1 cellular context compared by ENCODE assay signal in genomic region chr7:140696024-140696678, GRCh38.
TF ChIP-seq lines count a peak whose summit lies in the region.

No MANE protein-coding gene starts in this region.

TF ChIP-seq in H1, 55 proteins besides CTCF, POLR2A, EP300 and RAD21:
- TF ChIP-seq BACH1 (IDR thresholded peaks at IDR 0.05; ENCODE audit: low read length): peak; percentile 26; the same call in 1 of the 2 replicates
- TF ChIP-seq JUN (IDR thresholded peaks at IDR 0.05; ENCODE audit: low read depth, low read length): no peak
- peak; percentile 20; the same call in 1 of the 2 replicates for TF ChIP-seq E2F6 (IDR thresholded peaks at IDR 0.05)
- TF ChIP-seq CREB1 (IDR thresholded peaks at IDR 0.05): peak; percentile 92
- no peak for TF ChIP-seq RNF2 (IDR thresholded peaks at IDR 0.05; ENCODE audit: borderline replicate concordance, low read depth, low read length, missing control alignments, poor library complexity, severe bottlenecking)
